25 cellular contexts compared by ENCODE assay signal in the genomic region with DNA sequence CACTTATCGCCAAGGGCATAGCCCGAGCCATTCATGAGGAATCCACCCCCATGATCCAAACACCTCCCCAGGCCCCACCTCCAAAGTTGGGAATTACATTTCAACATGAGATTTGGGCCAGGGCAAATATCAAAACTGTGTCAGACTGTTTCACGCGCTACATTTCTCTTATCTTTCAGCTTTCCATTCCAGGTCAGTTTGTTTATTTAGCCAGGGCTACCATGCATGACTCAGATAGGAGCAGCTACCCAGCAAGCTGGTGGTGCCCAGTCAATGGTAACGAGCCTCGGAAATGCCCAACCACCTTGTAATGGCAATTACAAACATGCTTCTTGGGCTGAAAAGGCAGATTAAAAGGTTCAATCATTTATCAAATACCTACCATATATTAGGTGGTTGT. TPM values are rescaled to one million over a fixed set of nuclear protein-coding genes. Genes with fewer than 3 reads are reported as not detected.
DNase-seq lines count a peak whose midpoint lies in the region; ATAC-seq and TF ChIP-seq lines count a peak whose summit lies in the region.
"Had no signal": no experiment of that assay in that cellular context is flagged by ENCODE, and none has a peak within 500 bp of the region (broad histone marks: within the 10 kb centered on the region; RNA-seq: fewer than 3 reads in every experiment).

No MANE protein-coding gene starts in this region.

- DNase-seq in Caki2 (ENCODE audit: low read depth) (peak; percentile 94), NCI-H226 (peak; percentile 77), fibroblast of villous mesenchyme (ENCODE audit: low read depth) (peak; percentile 27), mesenteric fat pad (ENCODE audit: low spot score) (peak; percentile 30), epidermal melanocyte (ENCODE audit: insufficient read length, low spot score) (no peak), NCI-H2081 treated with DMSO at 0.1 percent for 48 hours (lab: John Stamatoyannopoulos, UW) (no peak), SW480 (ENCODE audit: low spot score) (no peak)
- DNase-seq: activated CD8-positive, alpha-beta T cell treated with anti-CD3 and anti-CD28 coated beads for 36 hours; activated naive CD4-positive, alpha-beta T cell treated with anti-CD3 and anti-CD28 coated beads, Interleukin-2, amount 10 ng/mL, durations not matched to agents 7 days and 5 days; amygdala; GDM1; GM23248; HFFc6; KG1; MM.1S; NCI-H1417; NCI-H2081; NCI-H345; NCI-H774; posterior cingulate gyrus; right cardiac atrium; stimulated activated CD4-positive, alpha-beta T cell treated with anti-CD3 and anti-CD28 coated beads, Interleukin-2, amount 100 ng/mL, for 24 hours; stimulated activated naive CD8-positive, alpha-beta T cell treated with anti-CD3 and anti-CD28 coated beads, Interleukin-15, Interleukin-2, amounts not matched to agents 100 U/mL and 50 U/mL, for 24 hours; uterus had no signal

- in situ Hi-C loops in Caki2 (cut with HindIII; ENCODE audit: low pct_unique_long_range_greater_than_20kb, low sequenced_read_pairs): no loop called here

- ATAC-seq in HG03378 (IDR thresholded peaks at IDR 0.05; ENCODE audit: unreplicated experiment): no peak
- ATAC-seq: activated CD8-positive, alpha-beta T cell treated with anti-CD3 and anti-CD28 coated beads for 36 hours; right cardiac atrium; stimulated activated naive CD8-positive, alpha-beta T cell treated with anti-CD3 and anti-CD28 coated beads, Interleukin-15, Interleukin-2, amounts not matched to agents 100 U/mL and 50 U/mL, for 24 hours had no signal

- TF ChIP-seq CTCF in fibroblast of villous mesenchyme (IDR thresholded peaks at IDR 0.05; ENCODE audit: insufficient read depth, low read depth, low read length): no peak

- H3K4me3 ChIP-seq in fibroblast of villous mesenchyme (ENCODE audit: low read depth, low read length): no peak overlapping the region
- H3K4me3 ChIP-seq: GM23248, uterus had no signal

RNA-seq across cellular contexts. Expression of a gene that starts 43.6 kb away (rescaled TPM):
- total RNA-seq in Caki2 (2014; rRNA removed; shearing (Covaris generic); ENCODE audit: low replicate concordance): 19.8 and 26.8 TPM in 2 replicates
- 25.9 and 62.8 TPM in 2 replicates for total RNA-seq in fibroblast of villous mesenchyme
- total RNA-seq in mesenteric fat pad: 14.3 TPM

Comparison
In these comparisons a context has a peak if more than half of its experiments do, and no peak if none do; other contexts are left out.
1. DNase-seq: peak in Caki2 (single experiment), NCI-H226 (single experiment), fibroblast of villous mesenchyme (single experiment) and mesenteric fat pad (single experiment); none in epidermal melanocyte (single experiment), NCI-H2081 treated with DMSO at 0.1 percent for 48 hours (single experiment) and SW480 (single experiment).